Comparison of ENCODE assay signal across 24 cellular contexts in genomic region chr11:64265176-64266160, GRCh38. TPM values are rescaled to one million over a fixed set of nuclear protein-coding genes. Genes with fewer than 3 reads are reported as not detected.
DNase-seq lines count a peak whose midpoint lies in the region; ATAC-seq and TF ChIP-seq lines count a peak whose summit lies in the region.
"Had no signal": no experiment of that assay in that cellular context is flagged by ENCODE, and none has a peak within 500 bp of the region (broad histone marks: within the 10 kb centered on the region; RNA-seq: fewer than 3 reads in every experiment).

No MANE protein-coding gene starts in this region.

- H3K4me3 ChIP-seq in right cardiac atrium (ENCODE audit: low read length), result no peak overlapping the region
- H3K4me3 ChIP-seq: A549, GM12878, Peyer's patch, SJSA1 had no signal

- DNase-seq in right cardiac atrium (peak in 2 of 3 donors; percentile 61), left ventricle myocardium superior (no peak), NCI-H146 (lab: John Stamatoyannopoulos, UW) (peak; percentile 84), neural crest cell (ENCODE audit: low read depth, low spot score) (no peak)
- DNase-seq: Caco-2; CD4-positive, CD25-positive, alpha-beta regulatory T cell; DND-41; H7; HFFc6; Kasumi-1; NCI-H1436 treated with DMSO at 0.1 percent for 48 hours; NCI-H2171; NCI-H345; NCI-H524; Peyer's patch; T-helper 1 cell had no signal

- TF ChIP-seq CTCF in neural crest cell (conservative IDR thresholded peaks at IDR 0.05), result no peak

- H3K27me3 ChIP-seq in right cardiac atrium (ENCODE audit: control insufficient read depth, insufficient read depth), result no peaks in the 10 kb centered on the region
- H3K27me3 ChIP-seq: Peyer's patch, SJSA1 had no signal

- peak overlapping the region; percentile 67 for H3K4me3 Mint-ChIP-seq in neural crest cell
- H3K4me3 Mint-ChIP-seq in activated T-helper 17 cell treated with anti-CD3 and anti-CD28 coated beads, Interleukin-2, amount 50 U/mL, for 72 hours, result no peak overlapping the region
- H3K4me3 Mint-ChIP-seq: B cell, HFFc6 had no signal

- peaks cover 7% of the 10 kb centered on the region for H3K27me3 Mint-ChIP-seq in neural crest cell (ENCODE audit: low read depth)
- no peaks in the 10 kb centered on the region for H3K27me3 Mint-ChIP-seq in activated T-helper 17 cell treated with anti-CD3 and anti-CD28 coated beads, Interleukin-2, amount 50 U/mL, for 72 hours
- H3K27me3 Mint-ChIP-seq: B cell, IgD-negative memory B cell had no signal

- intact Hi-C loops in right cardiac atrium (cut with DNase I) (no loop called here), left ventricle myocardium superior (cut with micrococcal nuclease) (no loop called here)

- no peak overlapping the region for H3K27ac ChIP-seq in right cardiac atrium (ENCODE audit: low read length)
- H3K27ac ChIP-seq: A549, SJSA1 had no signal

- H3K9me3 ChIP-seq in right cardiac atrium (ENCODE audit: control insufficient read depth, low read length), result no peaks in the 10 kb centered on the region
- H3K9me3 ChIP-seq: A549, Caco-2, Peyer's patch, SJSA1 had no signal

- H3K9me3 Mint-ChIP-seq in neural crest cell, result no peaks in the 10 kb centered on the region
- H3K9me3 Mint-ChIP-seq in activated T-helper 17 cell treated with anti-CD3 and anti-CD28 coated beads, Interleukin-2, amount 50 U/mL, for 72 hours, result no peaks in the 10 kb centered on the region
- H3K9me3 Mint-ChIP-seq: HFFc6, IgD-negative memory B cell had no signal

- H3K4me1 ChIP-seq in right cardiac atrium (ENCODE audit: control insufficient read depth, insufficient read depth, low read length), result no peaks in the 10 kb centered on the region

- WGBS in right cardiac atrium, result 93% methylated on average over 35 of the region's 35 CpGs

- peaks cover 24% of the 10 kb centered on the region for H3K4me1 Mint-ChIP-seq in neural crest cell
- peaks cover 14% of the 10 kb centered on the region for H3K4me1 Mint-ChIP-seq in activated T-helper 17 cell treated with anti-CD3 and anti-CD28 coated beads, Interleukin-2, amount 50 U/mL, for 72 hours

- no peak overlapping the region for H3K27ac Mint-ChIP-seq in neural crest cell (ENCODE audit: unreplicated experiment)
- no peak overlapping the region for H3K27ac Mint-ChIP-seq in activated T-helper 17 cell treated with anti-CD3 and anti-CD28 coated beads, Interleukin-2, amount 50 U/mL, for 72 hours
- H3K27ac Mint-ChIP-seq: B cell had no signal

- peaks cover 5% of the 10 kb centered on the region for H3K36me3 Mint-ChIP-seq in neural crest cell (ENCODE audit: low read depth)
- H3K36me3 Mint-ChIP-seq in activated T-helper 17 cell treated with anti-CD3 and anti-CD28 coated beads, Interleukin-2, amount 50 U/mL, for 72 hours (ENCODE audit: low read depth), result peaks cover 29% of the 10 kb centered on the region
- H3K36me3 Mint-ChIP-seq: CD4-positive, CD25-positive, alpha-beta regulatory T cell had no signal

- ATAC-seq in right cardiac atrium, result no peak
- ATAC-seq in left ventricle myocardium superior, result no peak
- no peak for ATAC-seq in HG02870 (IDR thresholded peaks at IDR 0.05; ENCODE audit: unreplicated experiment)
- ATAC-seq in activated T-helper 17 cell treated with anti-CD3 and anti-CD28 coated beads, Interleukin-2, amount 50 U/mL, for 72 hours (replicated peaks), result no peak
- ATAC-seq in GM21619 (IDR thresholded peaks at IDR 0.05; ENCODE audit: unreplicated experiment), result no peak
- ATAC-seq: A549, GM12878 had no signal

RNA-seq across cellular contexts. Expression of gene PLCB3, which starts 14.1 kb away (rescaled TPM):
- total RNA-seq in right cardiac atrium, result 10 to 100 TPM; 10.9 to 14.2 (median 13.7) TPM
- polyA plus RNA-seq in right cardiac atrium, result 7.9 TPM
- total RNA-seq in left ventricle myocardium superior, result 12.0 TPM
- 36.4 and 40.5 TPM in 2 replicates for total RNA-seq in neural crest cell
- total RNA-seq in activated T-helper 17 cell treated with anti-CD3 and anti-CD28 coated beads, Interleukin-2, amount 50 U/mL, for 72 hours, result 10 to 100 TPM; 13.1 to 22.8 TPM

RNA-seq across cellular contexts. Expression of gene PPP1R14B, which starts 18.7 kb away (rescaled TPM):
- total RNA-seq in right cardiac atrium (100 to 1,000 TPM in 2 of 4 donors, 10 to 100 TPM in 2; 75.3 to 146 (median 105) TPM), left ventricle myocardium superior (132 TPM), neural crest cell (286 and 296 TPM in 2 replicates)
- 99.9 TPM for polyA plus RNA-seq in right cardiac atrium
- total RNA-seq in activated T-helper 17 cell treated with anti-CD3 and anti-CD28 coated beads, Interleukin-2, amount 50 U/mL, for 72 hours, result 100 to 1,000 TPM; 236 to 276 TPM

RNA-seq across cellular contexts. Expression of gene BAD, which starts 19.0 kb away (rescaled TPM):
- total RNA-seq in right cardiac atrium, result 100 to 1,000 TPM in 3 of 4 donors, 10 to 100 TPM in 1; 87.5 to 135 (median 111) TPM
- 164 TPM for polyA plus RNA-seq in right cardiac atrium
- total RNA-seq in left ventricle myocardium superior, result 98.7 TPM
- 45.3 and 47.1 TPM in 2 replicates for total RNA-seq in neural crest cell
- total RNA-seq in activated T-helper 17 cell treated with anti-CD3 and anti-CD28 coated beads, Interleukin-2, amount 50 U/mL, for 72 hours, result 10 to 100 TPM; 21.5 to 38.5 TPM

RNA-seq across cellular contexts. Expression of gene GPR137, which starts 20.2 kb away (rescaled TPM):
- total RNA-seq in right cardiac atrium (10 to 100 TPM; 31.3 to 41.7 (median 38.5) TPM), left ventricle myocardium superior (33.6 TPM), neural crest cell (55.9 and 61.4 TPM in 2 replicates)
- 35.2 TPM for polyA plus RNA-seq in right cardiac atrium
- 10 to 100 TPM; 40.6 to 41.4 TPM for total RNA-seq in activated T-helper 17 cell treated with anti-CD3 and anti-CD28 coated beads, Interleukin-2, amount 50 U/mL, for 72 hours

RNA-seq across cellular contexts. Expression of gene FKBP2, which starts 24.6 kb away (rescaled TPM):
- total RNA-seq in right cardiac atrium (10 to 100 TPM; 33.5 to 70.3 (median 64.4) TPM), left ventricle myocardium superior (50.0 TPM), neural crest cell (29.2 and 33.7 TPM in 2 replicates)
- polyA plus RNA-seq in right cardiac atrium, result 173 TPM
- 10 to 100 TPM; 16.3 to 45.2 TPM for total RNA-seq in activated T-helper 17 cell treated with anti-CD3 and anti-CD28 coated beads, Interleukin-2, amount 50 U/mL, for 72 hours

Comparison
In these comparisons a context has a peak if more than half of its experiments do, and no peak if none do; other contexts are left out.
1. DNase-seq: peak in right cardiac atrium (2 of 3) and NCI-H146 (single experiment); none in left ventricle myocardium superior (single experiment) and neural crest cell (single experiment).